9 cellular contexts compared by ENCODE assay signal in genomic region chr14:69366761-69367160, GRCh38.
"Had no signal": no experiment of that assay in that cellular context is flagged by ENCODE, and none has a peak within 500 bp of the region (broad histone marks: within the 10 kb centered on the region; RNA-seq: fewer than 3 reads in every experiment).

No MANE protein-coding gene starts in this region.

- H3K4me3 ChIP-seq: GM23248, HAP-1 had no signal

- H3K27ac Mint-ChIP-seq: HFFc6 had no signal

- H3K4me1 ChIP-seq: HAP-1 had no signal

- H3K4me3 Mint-ChIP-seq: HFFc6 had no signal

- H3K4me2 ChIP-seq: KMS-11 had no signal

- H2AFZ ChIP-seq: GM23248 had no signal

- H3K9me3 Mint-ChIP-seq: HFFc6 had no signal

- H3K27ac ChIP-seq: GM23248, KMS-11 had no signal

- H3K9me3 ChIP-seq: HAP-1 had no signal

- H3K9ac ChIP-seq: GM23248, KMS-11 had no signal

- DNase-seq: GM23248, GOT3, H7, HFFc6, IMR-90, KBM-7 had no signal

- H3K36me3 ChIP-seq: HAP-1 had no signal

- ATAC-seq: HCT116 had no signal
